Comparison of ENCODE assay signal across 10 cellular contexts in the genomic region with DNA sequence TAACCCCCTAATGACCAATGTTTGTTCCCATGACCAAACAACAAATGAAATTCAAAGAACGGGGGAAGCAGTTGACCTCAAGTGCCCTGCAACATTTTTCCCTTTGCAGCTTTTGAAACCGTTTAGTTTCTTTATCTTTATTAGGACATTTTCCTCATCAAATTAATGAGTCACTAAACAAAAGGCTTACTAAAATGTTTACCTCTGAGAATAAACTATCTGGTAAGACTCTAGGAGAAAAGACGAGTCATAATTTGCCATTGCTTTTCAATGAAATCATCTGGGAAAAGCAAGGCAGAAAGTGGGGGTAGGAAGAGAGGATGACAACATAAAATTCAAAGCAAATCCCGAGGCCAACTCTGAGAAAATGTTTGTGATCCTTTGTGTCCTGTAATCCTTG. TPM values are rescaled to one million over a fixed set of nuclear protein-coding genes. Genes with fewer than 3 reads are reported as not detected.
DNase-seq lines count a peak whose midpoint lies in the region; ATAC-seq and TF ChIP-seq lines count a peak whose summit lies in the region.
"Had no signal": no experiment of that assay in that cellular context is flagged by ENCODE, and none has a peak within 500 bp of the region (broad histone marks: within the 10 kb centered on the region; RNA-seq: fewer than 3 reads in every experiment).

No MANE protein-coding gene starts in this region.

- H3K27me3 ChIP-seq in CD4-positive, alpha-beta T cell (ENCODE audit: control insufficient read depth, insufficient read depth, low read length): peaks cover 7% of the 10 kb centered on the region

- no peak for ATAC-seq in CD4-positive, alpha-beta T cell (ENCODE audit: poor library complexity)
- ATAC-seq in HG03175 (IDR thresholded peaks at IDR 0.05; ENCODE audit: unreplicated experiment): no peak

- H3K9me3 ChIP-seq in CD4-positive, alpha-beta T cell (ENCODE audit: control insufficient read depth, low read length): no peaks in the 10 kb centered on the region

- no peak for TF ChIP-seq CTCF in RWPE1 (conservative IDR thresholded peaks at IDR 0.05; ENCODE audit: low read depth)
- no peak for TF ChIP-seq CTCF in CD4-positive, alpha-beta T cell (IDR thresholded peaks at IDR 0.05)

- CTCF ChIA-PET in RWPE1 (lab: Yijun Ruan, JAX): interaction anchor here (0.8 kb wide), 1 partner anchor 1183 kb away, joined by 3 read pairs; no protein-coding TSS in a partner anchor
- CTCF ChIA-PET in CD4-positive, alpha-beta T cell (lab: Charles Lee): no interaction called here

- intact Hi-C loops in CD4-positive, alpha-beta T cell (cut with DNase I, micrococcal nuclease): no loop called here

- peaks cover 19% of the 10 kb centered on the region for H3K27me3 Mint-ChIP-seq in CD4-positive, alpha-beta T cell
- H3K27me3 Mint-ChIP-seq: IgD-negative memory B cell had no signal

- H3K36me3 Mint-ChIP-seq in CD4-positive, alpha-beta T cell (ENCODE audit: low read depth): no peaks in the 10 kb centered on the region
- H3K36me3 Mint-ChIP-seq: IgD-negative memory B cell had no signal

- H3K4me3 Mint-ChIP-seq in CD4-positive, alpha-beta T cell: no peak overlapping the region

- H3K27ac ChIP-seq in RWPE1: no peak overlapping the region
- H3K27ac ChIP-seq in CD4-positive, alpha-beta T cell (ENCODE audit: low read depth, low read length): no peak overlapping the region

- H3K9me3 Mint-ChIP-seq in CD4-positive, alpha-beta T cell: peaks cover 2% of the 10 kb centered on the region
- H3K9me3 Mint-ChIP-seq: IgD-negative memory B cell had no signal

- DNase-seq in GM03348 (ENCODE audit: low spot score) (peak; percentile 56), RWPE1 (ENCODE audit: low spot score) (peak; percentile 64), fibroblast of gingiva (ENCODE audit: low read depth) (peak; percentile 58), renal cortical epithelial cell (ENCODE audit: low read depth) (peak; percentile 96), OCI-M2 (lab: John Stamatoyannopoulos, UW; ENCODE audit: unreplicated experiment) (no peak)
- no peak for DNase-seq in CD4-positive, alpha-beta T cell
- no peak for DNase-seq in stimulated activated CD4-positive, alpha-beta T cell treated with anti-CD3 and anti-CD28 coated beads, Interleukin-2, amount 100 ng/mL, for 24 hours
- DNase-seq: NCI-H526 had no signal

- H3K27ac Mint-ChIP-seq in CD4-positive, alpha-beta T cell: no peak overlapping the region
- H3K27ac Mint-ChIP-seq: IgD-negative memory B cell had no signal

- H3K4me1 Mint-ChIP-seq in CD4-positive, alpha-beta T cell (ENCODE audit: low read depth): no peaks in the 10 kb centered on the region

- POLR2A ChIA-PET in RWPE1 (lab: Yijun Ruan, JAX; ENCODE audit: low non-redundant PET): no interaction called here
- POLR2A ChIA-PET in CD4-positive, alpha-beta T cell (lab: Charles Lee): no interaction called here

RNA-seq across cellular contexts. Expression of gene LHFPL2, which starts 57.3 kb away (rescaled TPM):
- total RNA-seq in renal cortical epithelial cell: 19.2 and 25.7 TPM in 2 replicates
- total RNA-seq in CD4-positive, alpha-beta T cell: under 1 TPM; 0.19 to 0.25 TPM

Comparison
In these comparisons a context has a peak if more than half of its experiments do, and no peak if none do; other contexts are left out.
1. DNase-seq: peak in GM03348 (single experiment), RWPE1 (single experiment), fibroblast of gingiva (single experiment) and renal cortical epithelial cell (single experiment); none in OCI-M2 (single experiment), CD4-positive, alpha-beta T cell (0 of 10) and stimulated activated CD4-positive, alpha-beta T cell treated with anti-CD3 and anti-CD28 coated beads, Interleukin-2, amount 100 ng/mL, for 24 hours (0 of 2).
2. RNA of gene LHFPL2, which starts 57.3 kb away (total RNA-seq): 19.2 to 25.7 TPM in renal cortical epithelial cell; 0.19 to 0.25 TPM in CD4-positive, alpha-beta T cell; every median in the first group is over 10 times any median in the second.